ENCODE assay signal across 17 cellular contexts in the genomic region with DNA sequence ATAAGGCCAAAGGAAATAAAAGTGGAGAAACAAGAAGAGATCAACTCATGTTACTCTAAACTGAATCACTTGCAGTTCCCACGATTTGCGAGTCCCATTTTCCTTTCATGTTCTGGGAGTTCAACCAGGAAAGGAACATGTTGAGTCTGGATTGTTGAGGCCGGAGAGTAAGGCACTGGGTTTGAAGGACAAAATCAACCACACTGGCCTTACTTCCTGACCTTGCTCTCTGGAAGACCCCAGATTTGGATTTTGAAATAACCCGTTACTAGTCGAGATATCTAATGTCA.
A peak's percentile ranks its signal among the peaks of the same experiment; 100 is the strongest.
DNase-seq lines count a peak whose midpoint lies in the region; ATAC-seq and TF ChIP-seq lines count a peak whose summit lies in the region.
"Had no signal": no experiment of that assay in that cellular context is flagged by ENCODE, and none has a peak within 500 bp of the region (broad histone marks: within the 10 kb centered on the region; RNA-seq: fewer than 3 reads in every experiment).

No MANE protein-coding gene starts in this region.

- no peak for DNase-seq in heart left ventricle
- DNase-seq in gastrocnemius medialis = no peak
- DNase-seq in aorta = no peak
- no peak for DNase-seq in activated T-cell treated with anti-CD3 and anti-CD28 coated beads for 4 hours
- no peak for DNase-seq in NCI-H1092 treated with DMSO at 0.1 percent for 48 hours (lab: John Stamatoyannopoulos, UW)
- no peak for DNase-seq in NOMO-1 treated with dmso at 0.1 percent for 144 hours (lab: John Stamatoyannopoulos, UW; ENCODE audit: unreplicated experiment)
- DNase-seq: activated naive CD4-positive, alpha-beta T cell treated with anti-CD3 and anti-CD28 coated beads for 36 hours; Calu3; head of caudate nucleus; immature natural killer cell; mesendoderm; natural killer cell; NCI-H1092; posterior cingulate gyrus; T-helper 1 cell had no signal

- H3K27me3 ChIP-seq in heart left ventricle = no peaks in the 10 kb centered on the region
- H3K27me3 ChIP-seq in gastrocnemius medialis = no peaks in the 10 kb centered on the region
- no peaks in the 10 kb centered on the region for H3K27me3 ChIP-seq in aorta (ENCODE audit: control insufficient read depth in 1 of 2, insufficient read depth in 2 of 2, low read length in 1 of 2)

- H3K4me3 ChIP-seq in heart left ventricle (no peak overlapping the region), gastrocnemius medialis (no peak overlapping the region), aorta (ENCODE audit: low read length in 2 of 2) (no peak overlapping the region)

- intact Hi-C loops in heart left ventricle (cut with DNase I) (loop anchor here in 1 of 10 donors (2.0 kb wide), 1 partner anchor 27 kb away; no protein-coding TSS in a partner anchor), gastrocnemius medialis (cut with DNase I; ENCODE audit: low total_unique reads) (no loop called here), aorta (cut with DNase I) (no loop called here)

- in situ Hi-C loops in gastrocnemius medialis (cut with MboI; ENCODE audit: low sequenced_read_pairs in 4 of 4) = no loop called here

- ATAC-seq in heart left ventricle (peak; percentile 26 to 72 (median 49)), gastrocnemius medialis (peak; percentile 39 to 41), aorta (ENCODE audit: low FRiP score) (peak; percentile 54)
- ATAC-seq: natural killer cell; stimulated activated effector memory CD8-positive, alpha-beta T cell treated with anti-CD3 and anti-CD28 coated beads, Interleukin-12 subunit alpha, Interleukin-12 subunit beta, amount 100 ng/mL, for 72 hours had no signal

- TF ChIP-seq POLR2A in heart left ventricle (IDR thresholded peaks at IDR 0.05) (no peak), gastrocnemius medialis (IDR thresholded peaks at IDR 0.05) (no peak)

- H3K9me3 ChIP-seq in heart left ventricle = no peaks in the 10 kb centered on the region
- H3K9me3 ChIP-seq in gastrocnemius medialis = no peaks in the 10 kb centered on the region
- no peaks in the 10 kb centered on the region for H3K9me3 ChIP-seq in aorta (ENCODE audit: control insufficient read depth, low read length)

- H3K27ac ChIP-seq in cingulate gyrus (ENCODE audit: low read depth, low read length) (peak overlapping the region; percentile 67), heart left ventricle (peak overlapping the region in 10 of 12 donors; percentile 47 to 88 (median 61)), gastrocnemius medialis (peak overlapping the region; percentile 34 to 61 (median 47)), aorta (ENCODE audit: low read depth in 1 of 2, low read length in 2 of 2) (peak overlapping the region; percentile 40 to 57)

- H3K4me1 ChIP-seq in heart left ventricle (peaks cover 0 to 37% (median 19%) of the 10 kb centered on the region in 12 donors), gastrocnemius medialis (peaks cover 4 to 20% of the 10 kb centered on the region in 2 donors), aorta (ENCODE audit: control insufficient read depth in 1 of 2, insufficient read depth in 2 of 2, low read length in 2 of 2) (peaks cover 2 to 12% of the 10 kb centered on the region in 2 donors)

- TF ChIP-seq CTCF in heart left ventricle (IDR thresholded peaks at IDR 0.05) (no peak), gastrocnemius medialis (IDR thresholded peaks at IDR 0.05 in 4 of 5, conservative IDR thresholded peaks at IDR 0.05 in 1 of 5) (no peak)

- WGBS in heart left ventricle, 4 donors = 50 to 65% (median 56%) methylated on average over 5 of the region's 5 CpGs
- 44 to 60% methylated on average over 5 of the region's 5 CpGs for WGBS in aorta, 2 donors

- no peaks in the 10 kb centered on the region for H3K36me3 ChIP-seq in heart left ventricle
- H3K36me3 ChIP-seq in gastrocnemius medialis = no peaks in the 10 kb centered on the region
- no peaks in the 10 kb centered on the region for H3K36me3 ChIP-seq in aorta (ENCODE audit: control insufficient read depth in 1 of 2, insufficient read depth in 2 of 2, low read length in 1 of 2)
